Comparison of ENCODE assay signal across 1 cellular context in the genomic region with DNA sequence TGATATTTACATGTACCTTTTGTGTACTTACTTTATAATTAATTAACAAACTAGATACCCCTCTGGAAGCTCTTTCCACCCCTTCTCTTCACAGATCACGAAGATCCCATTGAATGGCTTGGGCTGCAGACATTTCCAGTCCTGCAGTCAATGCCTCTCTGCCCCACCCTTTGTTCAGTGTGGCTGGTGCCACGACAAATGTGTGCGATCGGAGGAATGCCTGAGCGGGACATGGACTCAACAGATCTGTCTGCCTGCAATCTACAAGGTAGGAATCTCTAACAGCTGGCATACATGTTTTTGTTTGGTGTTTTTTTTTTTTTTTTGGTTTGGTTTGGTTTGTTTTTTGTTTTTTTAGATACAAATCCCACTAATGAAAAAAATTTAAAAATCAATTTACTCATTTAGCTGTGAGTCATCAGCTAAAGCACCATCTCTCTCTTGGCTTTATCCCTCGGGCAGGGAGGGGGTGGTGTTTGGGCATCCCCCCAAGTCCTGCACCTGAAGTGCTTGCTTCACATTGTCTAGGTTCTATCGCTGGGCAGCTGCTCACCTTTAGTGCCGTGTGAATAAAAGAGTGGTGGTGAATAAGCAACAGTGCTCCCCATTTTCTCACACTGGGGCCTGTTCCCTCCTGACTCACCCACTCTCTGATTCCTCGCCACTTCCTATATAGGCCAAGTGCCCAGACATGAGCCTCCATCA.
TF ChIP-seq lines count a peak whose summit lies in the region.

No MANE protein-coding gene starts in this region.

TF ChIP-seq in liver, 16 proteins besides CTCF, POLR2A, EP300 and RAD21 (continued from another document):
- TF ChIP-seq, protein P1, sequence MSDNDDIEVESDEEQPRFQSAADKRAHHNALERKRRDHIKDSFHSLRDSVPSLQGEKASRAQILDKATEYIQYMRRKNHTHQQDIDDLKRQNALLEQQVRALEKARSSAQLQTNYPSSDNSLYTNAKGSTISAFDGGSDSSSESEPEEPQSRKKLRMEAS (IDR thresholded peaks at IDR 0.05) = no peak
- TF ChIP-seq HNF4G (IDR thresholded peaks at IDR 0.05) = no peak
- no peak for TF ChIP-seq HNF4A (conservative IDR thresholded peaks at IDR 0.05)
- TF ChIP-seq FOXA2 (IDR thresholded peaks at IDR 0.05) = no peak
- no peak for TF ChIP-seq YY1 (IDR thresholded peaks at IDR 0.05)
- TF ChIP-seq NR2F2 (IDR thresholded peaks at IDR 0.05) = no peak
- TF ChIP-seq EGR1 (IDR thresholded peaks at IDR 0.05; ENCODE audit: low read depth in 2 of 2) = no peak
- TF ChIP-seq, protein P2, sequence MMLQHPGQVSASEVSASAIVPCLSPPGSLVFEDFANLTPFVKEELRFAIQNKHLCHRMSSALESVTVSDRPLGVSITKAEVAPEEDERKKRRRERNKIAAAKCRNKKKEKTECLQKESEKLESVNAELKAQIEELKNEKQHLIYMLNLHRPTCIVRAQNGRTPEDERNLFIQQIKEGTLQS (IDR thresholded peaks at IDR 0.05) = no peak
- TF ChIP-seq RXRA (IDR thresholded peaks at IDR 0.05) = no peak
- TF ChIP-seq, protein P3, sequence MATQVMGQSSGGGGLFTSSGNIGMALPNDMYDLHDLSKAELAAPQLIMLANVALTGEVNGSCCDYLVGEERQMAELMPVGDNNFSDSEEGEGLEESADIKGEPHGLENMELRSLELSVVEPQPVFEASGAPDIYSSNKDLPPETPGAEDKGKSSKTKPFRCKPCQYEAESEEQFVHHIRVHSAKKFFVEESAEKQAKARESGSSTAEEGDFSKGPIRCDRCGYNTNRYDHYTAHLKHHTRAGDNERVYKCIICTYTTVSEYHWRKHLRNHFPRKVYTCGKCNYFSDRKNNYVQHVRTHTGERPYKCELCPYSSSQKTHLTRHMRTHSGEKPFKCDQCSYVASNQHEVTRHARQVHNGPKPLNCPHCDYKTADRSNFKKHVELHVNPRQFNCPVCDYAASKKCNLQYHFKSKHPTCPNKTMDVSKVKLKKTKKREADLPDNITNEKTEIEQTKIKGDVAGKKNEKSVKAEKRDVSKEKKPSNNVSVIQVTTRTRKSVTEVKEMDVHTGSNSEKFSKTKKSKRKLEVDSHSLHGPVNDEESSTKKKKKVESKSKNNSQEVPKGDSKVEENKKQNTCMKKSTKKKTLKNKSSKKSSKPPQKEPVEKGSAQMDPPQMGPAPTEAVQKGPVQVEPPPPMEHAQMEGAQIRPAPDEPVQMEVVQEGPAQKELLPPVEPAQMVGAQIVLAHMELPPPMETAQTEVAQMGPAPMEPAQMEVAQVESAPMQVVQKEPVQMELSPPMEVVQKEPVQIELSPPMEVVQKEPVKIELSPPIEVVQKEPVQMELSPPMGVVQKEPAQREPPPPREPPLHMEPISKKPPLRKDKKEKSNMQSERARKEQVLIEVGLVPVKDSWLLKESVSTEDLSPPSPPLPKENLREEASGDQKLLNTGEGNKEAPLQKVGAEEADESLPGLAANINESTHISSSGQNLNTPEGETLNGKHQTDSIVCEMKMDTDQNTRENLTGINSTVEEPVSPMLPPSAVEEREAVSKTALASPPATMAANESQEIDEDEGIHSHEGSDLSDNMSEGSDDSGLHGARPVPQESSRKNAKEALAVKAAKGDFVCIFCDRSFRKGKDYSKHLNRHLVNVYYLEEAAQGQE (IDR thresholded peaks at IDR 0.05) = no peak
- no peak for TF ChIP-seq GABPA (IDR thresholded peaks at IDR 0.05 in 1 of 2, conservative IDR thresholded peaks at IDR 0.05 in 1 of 2)
- no peak for TF ChIP-seq JUND (IDR thresholded peaks at IDR 0.05)
